ENCODE assay signal across 14 cellular contexts in genomic region chr18:59802031-59802430, GRCh38.
DNase-seq lines count a peak whose midpoint lies in the region; ATAC-seq and TF ChIP-seq lines count a peak whose summit lies in the region.
"Had no signal": no experiment of that assay in that cellular context is flagged by ENCODE, and none has a peak within 500 bp of the region (broad histone marks: within the 10 kb centered on the region; RNA-seq: fewer than 3 reads in every experiment).

No MANE protein-coding gene starts in this region.

- TF ChIP-seq CTCF in fibroblast of lung (conservative IDR thresholded peaks at IDR 0.05 in 1 of 2, IDR thresholded peaks at IDR 0.05 in 1 of 2; ENCODE audit: low read depth in 1 of 2, low read length in 2 of 2): no peak

- peak overlapping the region; percentile 22 for H2AFZ ChIP-seq in fibroblast of lung (ENCODE audit: low read length)

- no peaks in the 10 kb centered on the region for H3K9me3 Mint-ChIP-seq in activated CD8-positive, alpha-beta memory T cell treated with anti-CD3 and anti-CD28 coated beads, Interleukin-2, amount 10 ng/mL, durations not matched to agents 7 days and 5 days (ENCODE audit: low read depth)
- no peaks in the 10 kb centered on the region for H3K9me3 Mint-ChIP-seq in activated T-helper 1 cell treated with anti-CD3 and anti-CD28 coated beads, Interleukin-12 subunit alpha, Interleukin-12 subunit beta, Interleukin-2, Interleukin-4 antibody, amounts not matched to agents 30 ng/mL and 10 ng/mL and 1 ng/mL, durations not matched to agents 14 hours and 24 hours and 36 hours
- H3K9me3 Mint-ChIP-seq: IgD-negative memory B cell had no signal

- no peak overlapping the region for H3K4me3 Mint-ChIP-seq in activated CD8-positive, alpha-beta memory T cell treated with anti-CD3 and anti-CD28 coated beads, Interleukin-2, amount 10 ng/mL, durations not matched to agents 7 days and 5 days
- H3K4me3 Mint-ChIP-seq in activated T-helper 1 cell treated with anti-CD3 and anti-CD28 coated beads, Interleukin-12 subunit alpha, Interleukin-12 subunit beta, Interleukin-2, Interleukin-4 antibody, amounts not matched to agents 30 ng/mL and 10 ng/mL and 1 ng/mL, durations not matched to agents 14 hours and 24 hours and 36 hours: no peak overlapping the region
- H3K4me3 Mint-ChIP-seq: brain had no signal

- CTCF ChIA-PET in activated CD8-positive, alpha-beta memory T cell treated with anti-CD3 and anti-CD28 coated beads, Interleukin-2, amount 10 ng/mL, durations not matched to agents 7 days and 5 days (lab: Charles Lee): interaction anchor here (0.8 to 3.6 kb wide), 4 partner anchors 14 to 38 kb away, joined by 3 to 25 read pairs (median 4); no protein-coding TSS in a partner anchor

- H3K27ac Mint-ChIP-seq in activated CD8-positive, alpha-beta memory T cell treated with anti-CD3 and anti-CD28 coated beads, Interleukin-2, amount 10 ng/mL, durations not matched to agents 7 days and 5 days: peak overlapping the region; percentile 66
- H3K27ac Mint-ChIP-seq in activated T-helper 1 cell treated with anti-CD3 and anti-CD28 coated beads, Interleukin-12 subunit alpha, Interleukin-12 subunit beta, Interleukin-2, Interleukin-4 antibody, amounts not matched to agents 30 ng/mL and 10 ng/mL and 1 ng/mL, durations not matched to agents 14 hours and 24 hours and 36 hours: no peak overlapping the region
- H3K27ac Mint-ChIP-seq: brain, IgD-negative memory B cell had no signal

- peaks cover 21% of the 10 kb centered on the region for H3K4me1 Mint-ChIP-seq in activated CD8-positive, alpha-beta memory T cell treated with anti-CD3 and anti-CD28 coated beads, Interleukin-2, amount 10 ng/mL, durations not matched to agents 7 days and 5 days
- H3K4me1 Mint-ChIP-seq in activated T-helper 1 cell treated with anti-CD3 and anti-CD28 coated beads, Interleukin-12 subunit alpha, Interleukin-12 subunit beta, Interleukin-2, Interleukin-4 antibody, amounts not matched to agents 30 ng/mL and 10 ng/mL and 1 ng/mL, durations not matched to agents 14 hours and 24 hours and 36 hours (ENCODE audit: low read depth): peaks cover 10% of the 10 kb centered on the region
- H3K4me1 Mint-ChIP-seq: brain had no signal

- no peaks in the 10 kb centered on the region for H4K20me1 ChIP-seq in fibroblast of lung (ENCODE audit: control insufficient read depth, extremely low read depth, insufficient read depth, low read length)

- H3K4me2 ChIP-seq in fibroblast of lung (ENCODE audit: extremely low read depth, insufficient read depth, low read length): no peak overlapping the region

- no peaks in the 10 kb centered on the region for H3K36me3 ChIP-seq in fibroblast of lung (ENCODE audit: control insufficient read depth, insufficient read depth, low read length)
- H3K36me3 ChIP-seq: neutrophil, upper lobe of right lung had no signal

- no peak overlapping the region for H3K4me3 ChIP-seq in fibroblast of lung (replicated peaks in 1 of 4; ENCODE audit: control extremely low read depth in 1 of 4, insufficient read depth in 1 of 4, low read depth in 3 of 4, low read length in 4 of 4)
- H3K4me3 ChIP-seq: upper lobe of right lung had no signal

- H3K79me2 ChIP-seq in fibroblast of lung (ENCODE audit: control insufficient read depth, insufficient read depth, low read length): no peaks in the 10 kb centered on the region

- no peaks in the 10 kb centered on the region for H3K4me1 ChIP-seq in fibroblast of lung (ENCODE audit: control insufficient read depth, extremely low read depth, insufficient read depth, low read length)
- H3K4me1 ChIP-seq: upper lobe of right lung had no signal

- H3K9me3 ChIP-seq in fibroblast of lung (ENCODE audit: control insufficient read depth, insufficient read depth, low read depth, low read length): no peaks in the 10 kb centered on the region
- H3K9me3 ChIP-seq: neutrophil, upper lobe of right lung had no signal

- H3K27me3 Mint-ChIP-seq in activated CD8-positive, alpha-beta memory T cell treated with anti-CD3 and anti-CD28 coated beads, Interleukin-2, amount 10 ng/mL, durations not matched to agents 7 days and 5 days: peaks cover 8% of the 10 kb centered on the region
- H3K27me3 Mint-ChIP-seq in activated T-helper 1 cell treated with anti-CD3 and anti-CD28 coated beads, Interleukin-12 subunit alpha, Interleukin-12 subunit beta, Interleukin-2, Interleukin-4 antibody, amounts not matched to agents 30 ng/mL and 10 ng/mL and 1 ng/mL, durations not matched to agents 14 hours and 24 hours and 36 hours (ENCODE audit: insufficient read depth): peaks cover 19% of the 10 kb centered on the region

- no peak overlapping the region for H3K9ac ChIP-seq in fibroblast of lung (ENCODE audit: insufficient read depth, low read length)

- H3K27me3 ChIP-seq in fibroblast of lung (ENCODE audit: control insufficient read depth, insufficient read depth, low read length): no peaks in the 10 kb centered on the region
- H3K27me3 ChIP-seq: neutrophil, upper lobe of right lung had no signal

- no peaks in the 10 kb centered on the region for H3K36me3 Mint-ChIP-seq in activated CD8-positive, alpha-beta memory T cell treated with anti-CD3 and anti-CD28 coated beads, Interleukin-2, amount 10 ng/mL, durations not matched to agents 7 days and 5 days
- no peaks in the 10 kb centered on the region for H3K36me3 Mint-ChIP-seq in activated T-helper 1 cell treated with anti-CD3 and anti-CD28 coated beads, Interleukin-12 subunit alpha, Interleukin-12 subunit beta, Interleukin-2, Interleukin-4 antibody, amounts not matched to agents 30 ng/mL and 10 ng/mL and 1 ng/mL, durations not matched to agents 14 hours and 24 hours and 36 hours (ENCODE audit: low read depth)
- H3K36me3 Mint-ChIP-seq: brain, IgD-negative memory B cell had no signal

- DNase-seq in activated CD8-positive, alpha-beta memory T cell treated with anti-CD3 and anti-CD28 coated beads, Interleukin-2, amount 10 ng/mL, durations not matched to agents 7 days and 5 days: peak; percentile 55
- DNase-seq in activated CD8-positive, alpha-beta memory T cell treated with anti-CD3 and anti-CD28 coated beads, Interleukin-2, amount 50 U/mL, for 4 hours: no peak
- DNase-seq in fibroblast of lung (ENCODE audit: low read depth in 2 of 2) (no peak), iPS-NIHi11 (ENCODE audit: low spot score) (no peak), NCI-H2029 treated with DMSO at 0.1 percent for 48 hours (lab: John Stamatoyannopoulos, UW) (no peak)
- no peak for DNase-seq in activated T-helper 1 cell treated with anti-CD3 and anti-CD28 coated beads, Interleukin-12 subunit alpha, Interleukin-12 subunit beta, Interleukin-2, Interleukin-4 antibody, amounts not matched to agents 30 ng/mL and 10 ng/mL and 1 ng/mL, durations not matched to agents 14 hours and 24 hours and 36 hours (ENCODE audit: low spot score)
- DNase-seq: activated gamma-delta T cell, NCI-H1694, upper lobe of right lung had no signal

- intact Hi-C loops in activated T-helper 1 cell treated with anti-CD3 and anti-CD28 coated beads, Interleukin-12 subunit alpha, Interleukin-12 subunit beta, Interleukin-2, Interleukin-4 antibody, amounts not matched to agents 30 ng/mL and 10 ng/mL and 1 ng/mL, durations not matched to agents 14 hours and 24 hours and 36 hours (cut with micrococcal nuclease): no loop called here

- peak; percentile 87 for ATAC-seq in activated CD8-positive, alpha-beta memory T cell treated with anti-CD3 and anti-CD28 coated beads, Interleukin-2, amount 10 ng/mL, durations not matched to agents 7 days and 5 days
- ATAC-seq in GM21619 (IDR thresholded peaks at IDR 0.05; ENCODE audit: unreplicated experiment): peak; percentile 82
- peak; percentile 85 for ATAC-seq in HG03280 (IDR thresholded peaks at IDR 0.05; ENCODE audit: unreplicated experiment)
- ATAC-seq: upper lobe of right lung had no signal

- no peak overlapping the region for H3K27ac ChIP-seq in fibroblast of lung (ENCODE audit: insufficient read depth, low read length)
- H3K27ac ChIP-seq: neutrophil, upper lobe of right lung had no signal
